ENCODE assay signal across 35 cellular contexts in genomic region chr13:55266644-55267043, GRCh38.
"Had no signal": no experiment of that assay in that cellular context is flagged by ENCODE, and none has a peak within 500 bp of the region (broad histone marks: within the 10 kb centered on the region; RNA-seq: fewer than 3 reads in every experiment).

No MANE protein-coding gene starts in this region.

- H3K27ac ChIP-seq: adrenal gland, body of pancreas, brain microvascular endothelial cell, breast epithelium, WERI-Rb-1 had no signal

- H3K36me3 ChIP-seq: adrenal gland, brain microvascular endothelial cell, breast epithelium, WERI-Rb-1 had no signal

- H3K36me3 Mint-ChIP-seq: activated CD4-positive, alpha-beta memory T cell treated with anti-CD3 and anti-CD28 coated beads for 36 hours; activated naive CD4-positive, alpha-beta T cell treated with anti-CD3 and anti-CD28 coated beads, Interleukin-2, amount 50 U/mL, for 72 hours; activated naive CD8-positive, alpha-beta T cell treated with anti-CD3 and anti-CD28 coated beads for 36 hours had no signal

- H3K27ac Mint-ChIP-seq: activated B cell treated with CpG ODN at 0.5 μM for 24 hours; activated CD4-positive, alpha-beta memory T cell treated with anti-CD3 and anti-CD28 coated beads for 36 hours; activated CD4-positive, alpha-beta T cell treated with anti-CD3 and anti-CD28 coated beads, Interleukin-2, amount 10 ng/mL, durations not matched to agents 24 days and 14 days; activated CD8-positive, alpha-beta T cell treated with anti-CD3 and anti-CD28 coated beads for 36 hours; activated naive CD4-positive, alpha-beta T cell treated with anti-CD3 and anti-CD28 coated beads for 36 hours; activated naive CD4-positive, alpha-beta T cell treated with anti-CD3 and anti-CD28 coated beads, Interleukin-2, amount 50 U/mL, for 72 hours; activated naive CD8-positive, alpha-beta T cell treated with anti-CD3 and anti-CD28 coated beads for 36 hours; activated T-cell treated with anti-CD3 and anti-CD28 coated beads, Interleukin-2, amount 50 U/mL, for 72 hours; activated T-helper 1 cell treated with anti-CD3 and anti-CD28 coated beads, Interleukin-12 subunit alpha, Interleukin-12 subunit beta, Interleukin-2, Interleukin-4 antibody, amounts not matched to agents 30 ng/mL and 10 ng/mL and 1 ng/mL, durations not matched to agents 14 hours and 24 hours and 36 hours; activated T-helper 17 cell treated with anti-CD3 and anti-CD28 coated beads, Interleukin-2, amount 50 U/mL, for 72 hours; T-helper 1 cell treated with Interleukin-12 subunit alpha and Interleukin-12 subunit beta and Interleukin-4 antibody, amounts not matched to agents 30 μg/mL and 1 μg/mL, for 36 hours; T-helper 2 cell treated with Interferon-gamma antibody and Interleukin-4, amounts not matched to agents 5 μg/mL and 100 μg/mL, for 36 hours had no signal

- H3K4me1 Mint-ChIP-seq: activated B cell treated with CpG ODN at 0.5 μM for 24 hours; activated CD4-positive, alpha-beta T cell treated with anti-CD3 and anti-CD28 coated beads, Interleukin-2, amount 10 ng/mL, durations not matched to agents 24 days and 14 days; activated naive CD8-positive, alpha-beta T cell treated with anti-CD3 and anti-CD28 coated beads for 36 hours; activated T-helper 17 cell treated with anti-CD3 and anti-CD28 coated beads, Interleukin-2, amount 50 U/mL, for 72 hours had no signal

- H3K4me1 ChIP-seq: adrenal gland, body of pancreas, breast epithelium had no signal

- H3K9me3 ChIP-seq: adrenal gland, body of pancreas, breast epithelium had no signal

- H3K4me3 Mint-ChIP-seq: activated B cell treated with CpG ODN at 0.5 μM for 24 hours; activated CD4-positive, alpha-beta memory T cell treated with anti-CD3 and anti-CD28 coated beads for 36 hours; activated CD4-positive, alpha-beta T cell treated with anti-CD3 and anti-CD28 coated beads, Interleukin-2, amount 10 ng/mL, durations not matched to agents 24 days and 14 days; activated CD8-positive, alpha-beta T cell treated with anti-CD3 and anti-CD28 coated beads for 36 hours; activated naive CD4-positive, alpha-beta T cell treated with anti-CD3 and anti-CD28 coated beads for 36 hours; activated naive CD8-positive, alpha-beta T cell treated with anti-CD3 and anti-CD28 coated beads for 36 hours; activated T-cell treated with anti-CD3 and anti-CD28 coated beads, Interleukin-2, amount 50 U/mL, for 4 hours; activated T-cell treated with anti-CD3 and anti-CD28 coated beads, Interleukin-2, amount 50 U/mL, for 72 hours; activated T-helper 1 cell treated with anti-CD3 and anti-CD28 coated beads, Interleukin-12 subunit alpha, Interleukin-12 subunit beta, Interleukin-2, Interleukin-4 antibody, amounts not matched to agents 30 ng/mL and 10 ng/mL and 1 ng/mL, durations not matched to agents 14 hours and 24 hours and 36 hours; activated T-helper 17 cell treated with anti-CD3 and anti-CD28 coated beads, Interleukin-2, amount 50 U/mL, for 72 hours; T-helper 1 cell treated with Interleukin-12 subunit alpha and Interleukin-12 subunit beta and Interleukin-4 antibody, amounts not matched to agents 30 μg/mL and 1 μg/mL, for 36 hours; T-helper 2 cell treated with Interferon-gamma antibody and Interleukin-4, amounts not matched to agents 5 μg/mL and 100 μg/mL, for 36 hours had no signal

- H3K4me3 ChIP-seq: adrenal gland, body of pancreas, breast epithelium had no signal

- H3K27me3 Mint-ChIP-seq: activated B cell treated with CpG ODN at 0.5 μM for 24 hours; activated CD4-positive, alpha-beta memory T cell treated with anti-CD3 and anti-CD28 coated beads for 36 hours; activated CD4-positive, alpha-beta T cell treated with anti-CD3 and anti-CD28 coated beads, Interleukin-2, amount 10 ng/mL, durations not matched to agents 24 days and 14 days; activated CD8-positive, alpha-beta T cell treated with anti-CD3 and anti-CD28 coated beads for 36 hours; activated naive CD8-positive, alpha-beta T cell treated with anti-CD3 and anti-CD28 coated beads for 36 hours; activated T-helper 17 cell treated with anti-CD3 and anti-CD28 coated beads, Interleukin-2, amount 50 U/mL, for 72 hours had no signal

- DNase-seq: activated B cell treated with CpG ODN at 0.5 μM for 24 hours; activated CD4-positive, alpha-beta memory T cell treated with anti-CD3 and anti-CD28 coated beads for 36 hours; activated CD4-positive, alpha-beta T cell treated with anti-CD3 and anti-CD28 coated beads for 4 hours; activated CD4-positive, alpha-beta T cell treated with anti-CD3 and anti-CD28 coated beads, Interleukin-2, amount 10 ng/mL, durations not matched to agents 24 days and 14 days; activated CD4-positive, alpha-beta T cell treated with anti-CD3 and anti-CD28 coated beads, Interleukin-2, amount 50 U/mL, for 1 hour; activated CD4-positive, alpha-beta T cell treated with anti-CD3 and anti-CD28 coated beads, Interleukin-2, amount 50 U/mL, for 4 hours; activated CD4-positive, CD25-positive, alpha-beta regulatory T cell treated with anti-CD3 and anti-CD28 coated beads, Interleukin-2, amount 50 U/mL, for 72 hours; activated CD8-positive, alpha-beta memory T cell treated with anti-CD3 and anti-CD28 coated beads, Interleukin-2, amount 50 U/mL, for 4 hours; activated CD8-positive, alpha-beta T cell treated with anti-CD3 and anti-CD28 coated beads for 36 hours; activated effector memory CD4-positive, alpha-beta T cell treated with anti-CD3 and anti-CD28 coated beads, Interleukin-2, amount 50 U/mL, for 16 hours; activated gamma-delta T cell treated with Interleukin-2 at 50 U/mL for 16 hours; activated naive CD4-positive, alpha-beta T cell; activated naive CD4-positive, alpha-beta T cell treated with anti-CD3 and anti-CD28 coated beads for 36 hours; activated naive CD4-positive, alpha-beta T cell treated with anti-CD3 and anti-CD28 coated beads, Interleukin-2, amount 50 U/mL, for 16 hours; activated naive CD8-positive, alpha-beta T cell treated with anti-CD3 and anti-CD28 coated beads for 36 hours; activated T-cell treated with anti-CD3 and anti-CD28 coated beads for 4 hours; activated T-cell treated with anti-CD3 and anti-CD28 coated beads, Interleukin-2, amount 50 U/mL, for 1 hour; activated T-cell treated with anti-CD3 and anti-CD28 coated beads, Interleukin-2, amount 50 U/mL, for 4 hours; activated T-cell treated with anti-CD3 and anti-CD28 coated beads, Interleukin-2, amount 50 U/mL, for 72 hours; adrenal gland; amniotic stem cell; aorta; body of pancreas; brain microvascular endothelial cell; central memory CD4-positive, alpha-beta T cell; T-helper 1 cell; T-helper 2 cell; T-helper 9 cell; WERI-Rb-1 had no signal

- H3K27me3 ChIP-seq: adrenal gland, body of pancreas, brain microvascular endothelial cell, breast epithelium had no signal
